19 cellular contexts compared by ENCODE assay signal in the genomic region with DNA sequence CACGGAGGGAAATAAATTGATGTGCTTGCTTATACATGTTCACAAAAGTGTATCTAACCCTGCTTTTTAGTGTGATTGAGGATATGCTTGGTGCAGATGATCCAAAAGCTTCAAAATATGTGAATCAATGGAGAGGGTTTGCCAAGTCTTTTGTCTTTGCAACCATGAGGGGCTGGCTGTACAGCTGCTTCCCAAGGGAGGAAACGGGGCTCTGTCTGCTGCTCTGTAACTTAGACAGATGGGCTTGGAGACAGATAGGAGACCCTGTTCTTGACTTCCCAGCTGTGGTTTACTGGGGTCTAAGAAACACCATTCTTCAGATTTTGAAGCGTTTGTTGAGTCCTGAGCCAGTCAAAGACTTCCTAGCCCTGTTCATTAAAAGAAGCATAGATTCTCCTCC.
A peak's percentile ranks its signal among the peaks of the same experiment; 100 is the strongest.
DNase-seq lines count a peak whose midpoint lies in the region; ATAC-seq and TF ChIP-seq lines count a peak whose summit lies in the region.
"Had no signal": no experiment of that assay in that cellular context is flagged by ENCODE, and none has a peak within 500 bp of the region (broad histone marks: within the 10 kb centered on the region; RNA-seq: fewer than 3 reads in every experiment).

No MANE protein-coding gene starts in this region.

- H3K27me3 Mint-ChIP-seq in brain: no peaks in the 10 kb centered on the region

- no peak overlapping the region for H2AFZ ChIP-seq in osteoblast (ENCODE audit: low read length)

- DNase-seq in NCI-H82 (lab: John Stamatoyannopoulos, UW): peak; percentile 3
- DNase-seq in NCI-H82 treated with DMSO at 0.1 percent for 48 hours (lab: John Stamatoyannopoulos, UW; ENCODE audit: unreplicated experiment): no peak
- peak; percentile 57 for DNase-seq in NCI-H1092 treated with DMSO at 0.1 percent for 48 hours (lab: John Stamatoyannopoulos, UW)
- DNase-seq in osteoblast (ENCODE audit: insufficient read length, low spot score, missing footprints): no peak
- no peak for DNase-seq in upper lobe of right lung
- DNase-seq in stimulated activated CD4-positive, alpha-beta T cell treated with anti-CD3 and anti-CD28 coated beads, Interleukin-12 subunit alpha, Interleukin-12 subunit beta, amount 100 ng/mL, for 4 hours: no peak
- DNase-seq: GF-D8, HCEC 1CT, MM.1S, NCI-H1105, NCI-H187 treated with DMSO at 0.1 percent for 48 hours, NCI-H510A, NCI-H774, Peyer's patch had no signal

- H4K20me1 ChIP-seq in osteoblast (ENCODE audit: insufficient read depth, low read length): no peaks in the 10 kb centered on the region

- H3K27ac Mint-ChIP-seq in brain: peak overlapping the region; percentile 73 to 93 (median 85)
- H3K27ac Mint-ChIP-seq: CD14-positive monocyte had no signal

- H3K9me3 ChIP-seq in osteoblast (ENCODE audit: low read depth, low read length) (no peaks in the 10 kb centered on the region), upper lobe of right lung (no peaks in the 10 kb centered on the region)
- H3K9me3 ChIP-seq: Peyer's patch had no signal

- no peak overlapping the region for H3K4me3 Mint-ChIP-seq in brain
- H3K4me3 Mint-ChIP-seq: CD14-positive monocyte had no signal

- peaks cover 69% of the 10 kb centered on the region for H3K4me1 Mint-ChIP-seq in brain
- H3K4me1 Mint-ChIP-seq: CD14-positive monocyte had no signal

- peak overlapping the region; percentile 60 for H3K27ac ChIP-seq in osteoblast (ENCODE audit: low read depth, low read length)
- H3K27ac ChIP-seq in upper lobe of right lung: no peak overlapping the region
- H3K27ac ChIP-seq: Peyer's patch had no signal

- H3K79me2 ChIP-seq in osteoblast (ENCODE audit: insufficient read depth, low read length): no peaks in the 10 kb centered on the region

- peaks cover 0 to 4% (median 0%) of the 10 kb centered on the region in 5 experiments for H3K9me3 Mint-ChIP-seq in brain

- H3K27me3 ChIP-seq in osteoblast (ENCODE audit: insufficient read depth, low read length) (no peaks in the 10 kb centered on the region), upper lobe of right lung (no peaks in the 10 kb centered on the region)
- H3K27me3 ChIP-seq: Peyer's patch had no signal

- H3K4me3 ChIP-seq in osteoblast (ENCODE audit: insufficient read depth, low read length) (no peak overlapping the region), upper lobe of right lung (no peak overlapping the region)
- H3K4me3 ChIP-seq: Peyer's patch, SK-N-MC had no signal

- H3K4me2 ChIP-seq in osteoblast (ENCODE audit: insufficient read depth, low read length): no peak overlapping the region

- peaks cover 22% of the 10 kb centered on the region for H3K36me3 ChIP-seq in osteoblast (ENCODE audit: insufficient read depth, low read length)
- no peaks in the 10 kb centered on the region for H3K36me3 ChIP-seq in upper lobe of right lung
- H3K36me3 ChIP-seq: Peyer's patch had no signal

- no peak for TF ChIP-seq CTCF in brain (conservative IDR thresholded peaks at IDR 0.05)
- no peak for TF ChIP-seq CTCF in osteoblast (IDR thresholded peaks at IDR 0.05; ENCODE audit: extremely low read depth, low read depth, low read length)
- TF ChIP-seq CTCF in upper lobe of right lung (IDR thresholded peaks at IDR 0.05): no peak

- H3K36me3 Mint-ChIP-seq in brain: peaks cover 59% of the 10 kb centered on the region
- H3K36me3 Mint-ChIP-seq: CD14-positive monocyte had no signal

- intact Hi-C loops in upper lobe of right lung (cut with DNase I): no loop called here

- peaks cover 50% of the 10 kb centered on the region for H3K4me1 ChIP-seq in osteoblast (ENCODE audit: insufficient read depth, low read length)
- H3K4me1 ChIP-seq in upper lobe of right lung: no peaks in the 10 kb centered on the region
- H3K4me1 ChIP-seq: Peyer's patch had no signal

- ATAC-seq in upper lobe of right lung: no peak
- no peak for ATAC-seq in GM21717 (IDR thresholded peaks at IDR 0.05; ENCODE audit: unreplicated experiment)
- ATAC-seq: Right ventricle myocardium inferior had no signal

Comparison
In these comparisons a context has a peak if more than half of its experiments do, and no peak if none do; other contexts are left out.
1. DNase-seq: peak in NCI-H82 (single experiment) and NCI-H1092 treated with DMSO at 0.1 percent for 48 hours (single experiment); none in NCI-H82 treated with DMSO at 0.1 percent for 48 hours (single experiment), osteoblast (single experiment), upper lobe of right lung (single experiment) and stimulated activated CD4-positive, alpha-beta T cell treated with anti-CD3 and anti-CD28 coated beads, Interleukin-12 subunit alpha, Interleukin-12 subunit beta, amount 100 ng/mL, for 4 hours (single experiment).